Comparison of ENCODE assay signal across 8 cellular contexts in genomic region chr14:50230601-50231474, GRCh38. TPM values are rescaled to one million over a fixed set of nuclear protein-coding genes. Genes with fewer than 3 reads are reported as not detected.
DNase-seq lines count a peak whose midpoint lies in the region; ATAC-seq, FAIRE-seq and TF ChIP-seq lines count a peak whose summit lies in the region.

No MANE protein-coding gene starts in this region.

- TF ChIP-seq CTCF in HepG2 (CRISPR knock-in tag; IDR thresholded peaks at IDR 0.05), result no peak

- H3K4me1 Mint-ChIP-seq in dendritic cell treated with granulocyte-macrophage colony-stimulating factor and Interleukin-4, amounts not matched to agents 40 ng/mL and 50 ng/mL, for 4 days (ENCODE audit: low read depth), result peaks cover 33% of the 10 kb centered on the region

- H2AFZ ChIP-seq in HepG2 (ENCODE audit: low read length), result no peak overlapping the region

- POLR2A ChIA-PET in HepG2 (lab: Yijun Ruan, JAX), result interaction anchor here (1.2 to 1.5 kb wide), 2 partner anchors 16 to 82 kb away, joined by 4 to 5 read pairs; no protein-coding TSS in a partner anchor

- no peak for FAIRE-seq in HepG2 (lab: Jason Lieb, UNC)

- peaks cover 46% of the 10 kb centered on the region for H3K4me1 ChIP-seq in HepG2 (ENCODE audit: insufficient read depth, low read length)

- BruUV-seq in HepG2 (replicated peaks; lab: Mats Ljungman, UMichigan), result no TSS peak

- CTCF ChIA-PET in HepG2 (lab: Yijun Ruan, JAX; ENCODE audit: low intra/inter-chr PET ratio, low total read pairs), result no interaction called here

- H4K20me1 ChIP-seq in HepG2 (ENCODE audit: insufficient read depth, low read length), result no peaks in the 10 kb centered on the region

- no peaks in the 10 kb centered on the region for H3K27me3 Mint-ChIP-seq in dendritic cell treated with granulocyte-macrophage colony-stimulating factor and Interleukin-4, amounts not matched to agents 40 ng/mL and 50 ng/mL, for 4 days

- H3K36me3 ChIP-seq in HepG2 (replicated peaks in 1 of 2; ENCODE audit: control insufficient read depth in 1 of 2, insufficient read depth in 2 of 2, low read length in 2 of 2), result no peaks in the 10 kb centered on the region

- H3K4me2 ChIP-seq in HepG2 (ENCODE audit: low read depth, low read length), result peak overlapping the region; percentile 85

- H3K9ac ChIP-seq in HepG2 (ENCODE audit: insufficient read depth, low read depth, low read length), result peak overlapping the region; percentile 81

- no peaks in the 10 kb centered on the region for H3K27me3 ChIP-seq in HepG2 (ENCODE audit: control insufficient read depth in 1 of 2, insufficient read depth in 2 of 2, low read length in 2 of 2)

- no peaks in the 10 kb centered on the region for H3K9me3 Mint-ChIP-seq in dendritic cell treated with granulocyte-macrophage colony-stimulating factor and Interleukin-4, amounts not matched to agents 40 ng/mL and 50 ng/mL, for 4 days

- H3K4me3 ChIP-seq in HepG2 (replicated peaks in 1 of 3; ENCODE audit: insufficient read depth in 1 of 3, low read depth in 2 of 3, low read length in 3 of 3), result peak overlapping the region; percentile 77 to 90 (median 87)

- in situ Hi-C loops in HepG2 (cut with HindIII; ENCODE audit: extremely low pct_ligation_motif_present, low pct_unique_long_range_greater_than_20kb), result loop anchor here (25.0 kb wide), 1 partner anchor 369 kb away; the partner anchor contains the start of gene NEMF

- DNase-seq in NCI-H345 (lab: John Stamatoyannopoulos, UW), result peak; percentile 40
- DNase-seq in NCI-H345 treated with DMSO at 0.1 percent for 48 hours (lab: John Stamatoyannopoulos, UW; ENCODE audit: unreplicated experiment), result no peak
- DNase-seq in NCI-H1092 treated with DMSO at 0.1 percent for 48 hours (lab: John Stamatoyannopoulos, UW), result peak; percentile 42
- DNase-seq in activated CD4-positive, alpha-beta T cell treated with anti-CD3 and anti-CD28 coated beads for 48 hours, result peak; percentile 50
- DNase-seq in HepG2 (ENCODE audit: low spot score), result peak; percentile 29
- peak; percentile 12 for DNase-seq in stimulated activated CD4-positive, alpha-beta T cell treated with anti-CD3 and anti-CD28 coated beads, Interleukin-4, amount 100 ng/mL, for 1 hour

- TF ChIP-seq RAD21 in HepG2 (CRISPR knock-in tag; IDR thresholded peaks at IDR 0.05), result no peak

- no peaks in the 10 kb centered on the region; the same call in 1 of the 2 replicates for H3K9me3 ChIP-seq in HepG2 (ENCODE audit: low read length)

- peak overlapping the region; percentile 91 for H3K27ac Mint-ChIP-seq in dendritic cell treated with granulocyte-macrophage colony-stimulating factor and Interleukin-4, amounts not matched to agents 40 ng/mL and 50 ng/mL, for 4 days

- ATAC-seq in HG02759 (IDR thresholded peaks at IDR 0.05; ENCODE audit: unreplicated experiment) (peak; percentile 38), HepG2 (peak; percentile 16)

- TF ChIP-seq EP300 in HepG2 (IDR thresholded peaks at IDR 0.05; ENCODE audit: low read depth in 2 of 2, low read length in 2 of 2) (no peak), HepG2 (CRISPR knock-in tag; IDR thresholded peaks at IDR 0.05; ENCODE audit: borderline replicate concordance) (no peak)

- peak in 1 of 2 experiments; percentile 39; a peak in 1 of 4 replicates for TF ChIP-seq POLR2A in HepG2 (IDR thresholded peaks at IDR 0.05; ENCODE audit: insufficient read depth in 1 of 2, low read depth in 2 of 2, low read length in 2 of 2)

- peak overlapping the region; percentile 86 for H3K4me3 Mint-ChIP-seq in dendritic cell treated with granulocyte-macrophage colony-stimulating factor and Interleukin-4, amounts not matched to agents 40 ng/mL and 50 ng/mL, for 4 days

- intact Hi-C loops in dendritic cell treated with granulocyte-macrophage colony-stimulating factor and Interleukin-4, amounts not matched to agents 40 ng/mL and 50 ng/mL, for 4 days (cut with micrococcal nuclease), result loop anchor here (1.0 to 10.0 kb wide), 3 partner anchors 81 to 601 kb away; partner anchors contain the start of genes DMAC2L, DNAAF2, L2HGDH and NIN
- intact Hi-C loops in HepG2 (cut with micrococcal nuclease; ENCODE audit: unreplicated experiment), result loop anchor here (5.0 kb wide), 1 partner anchor 301 kb away; the partner anchor contains the start of gene MAP4K5

- 0% methylated on average over 11 of the region's 66 CpGs for WGBS in HepG2 (ENCODE audit: low lambda C conversion rate)

- H3K27ac ChIP-seq in HepG2 (ENCODE audit: extremely low read length, insufficient read depth, low read length), result peak overlapping the region; percentile 97

- peaks cover 6% of the 10 kb centered on the region for H3K36me3 Mint-ChIP-seq in dendritic cell treated with granulocyte-macrophage colony-stimulating factor and Interleukin-4, amounts not matched to agents 40 ng/mL and 50 ng/mL, for 4 days (ENCODE audit: low read depth)

- H3K79me2 ChIP-seq in HepG2 (ENCODE audit: insufficient read depth, low read length), result peaks cover 41% of the 10 kb centered on the region

TF ChIP-seq in HepG2, 621 proteins besides CTCF, POLR2A, EP300 and RAD21 (continues in another document):
- TF ChIP-seq CC2D1A (CRISPR knock-in tag; IDR thresholded peaks at IDR 0.05) (no peak), NFE2L1 (CRISPR knock-in tag; IDR thresholded peaks at IDR 0.05; ENCODE audit: borderline replicate concordance) (no peak), IKZF4 (CRISPR knock-in tag; IDR thresholded peaks at IDR 0.05; ENCODE audit: borderline replicate concordance, low read depth, not compliant biosample characterization) (no peak), THYN1 (CRISPR knock-in tag; IDR thresholded peaks at IDR 0.05; ENCODE audit: borderline replicate concordance, low read depth) (no peak), AHR (CRISPR knock-in tag; IDR thresholded peaks at IDR 0.05) (no peak), NR1H2 (CRISPR knock-in tag; IDR thresholded peaks at IDR 0.05; ENCODE audit: borderline replicate concordance, low read depth) (no peak), KLF6 (CRISPR knock-in tag; IDR thresholded peaks at IDR 0.05) (0 out of 2 replicates have a peak, but pooled peaks have one; percentile 3), ZNF354B (CRISPR knock-in tag; IDR thresholded peaks at IDR 0.05) (no peak), ZNF775 (CRISPR knock-in tag; IDR thresholded peaks at IDR 0.05; ENCODE audit: borderline replicate concordance) (no peak), ZNF672 (CRISPR knock-in tag; IDR thresholded peaks at IDR 0.05) (no peak)
- TF ChIP-seq, protein P1, sequence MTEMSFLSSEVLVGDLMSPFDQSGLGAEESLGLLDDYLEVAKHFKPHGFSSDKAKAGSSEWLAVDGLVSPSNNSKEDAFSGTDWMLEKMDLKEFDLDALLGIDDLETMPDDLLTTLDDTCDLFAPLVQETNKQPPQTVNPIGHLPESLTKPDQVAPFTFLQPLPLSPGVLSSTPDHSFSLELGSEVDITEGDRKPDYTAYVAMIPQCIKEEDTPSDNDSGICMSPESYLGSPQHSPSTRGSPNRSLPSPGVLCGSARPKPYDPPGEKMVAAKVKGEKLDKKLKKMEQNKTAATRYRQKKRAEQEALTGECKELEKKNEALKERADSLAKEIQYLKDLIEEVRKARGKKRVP (CRISPR knock-in tag; IDR thresholded peaks at IDR 0.05), result peak in 1 of 2 experiments; percentile 51; a peak in 1 of 4 replicates

RNA-seq across cellular contexts. Expression of gene SOS2, which starts 0.5 kb away (rescaled TPM):
- 12.1 and 14.9 TPM in 2 replicates for total RNA-seq in HepG2 (2016; rRNA removed; fragmentation: Illumina TruSeq; extraction: Trizol)
- 5.2 and 6.4 TPM in 2 replicates for total RNA-seq in HepG2 (2016; cell fraction: cytosol; rRNA removed; fragmentation: Illumina TruSeq; extraction: Trizol; ENCODE audit: low read depth)
- 11.5 and 13.8 TPM in 2 replicates for total RNA-seq in HepG2 (2016; cell fraction: insoluble cytoplasmic fraction; rRNA removed; fragmentation: Illumina TruSeq; extraction: Trizol)
- 7.3 and 7.9 TPM in 2 replicates for total RNA-seq in HepG2 (2016; cell fraction: membrane; rRNA removed; fragmentation: Illumina TruSeq; extraction: Trizol)
- 14.5 and 15.8 TPM in 2 replicates for total RNA-seq in HepG2 (2016; cell fraction: nucleus; rRNA removed; fragmentation: Illumina TruSeq; extraction: Trizol)
- polyA plus RNA-seq in HepG2 (2011; rRNA removed), result 8.8 and 9.3 TPM in 2 replicates
- 3.6 and 6.0 TPM in 2 replicates for polyA plus RNA-seq in HepG2 (2011; cell fraction: cytosol; rRNA removed)
- 4.3 and 5.0 TPM in 2 replicates for polyA plus RNA-seq in HepG2 (2011; cell fraction: nucleus; rRNA removed)
- 8.1 and 8.2 TPM in 2 replicates for polyA plus RNA-seq in HepG2 (2012)
- polyA plus RNA-seq in HepG2 (2016; cell fraction: cytosol; fragmentation: Illumina TruSeq; extraction: Trizol; ENCODE audit: low read depth), result 0.43 and 0.45 TPM in 2 replicates
- polyA plus RNA-seq in HepG2 (2016; cell fraction: insoluble cytoplasmic fraction; fragmentation: Illumina TruSeq; extraction: Trizol; ENCODE audit: low read depth), result 11.6 and 11.8 TPM in 2 replicates
- polyA plus RNA-seq in HepG2 (2016; cell fraction: membrane; fragmentation: Illumina TruSeq; extraction: Trizol; ENCODE audit: low read depth), result 2.4 and 3.1 TPM in 2 replicates
- 11.0 and 11.2 TPM in 2 replicates for polyA plus RNA-seq in HepG2 (2016; cell fraction: nucleus; fragmentation: Illumina TruSeq; extraction: Trizol; ENCODE audit: insufficient read depth, low read depth)
- 7.3 and 7.9 TPM in 2 replicates for polyA minus RNA-seq in HepG2 (2011; rRNA and poly(A)+ RNA removed; ENCODE audit: low replicate concordance)
- 10.0 and 11.1 TPM in 2 replicates for polyA minus RNA-seq in HepG2 (2011; cell fraction: cytosol; rRNA and poly(A)+ RNA removed)
- 39.7 and 43.0 TPM in 2 replicates for polyA minus RNA-seq in HepG2 (2011; cell fraction: nucleus; rRNA and poly(A)+ RNA removed)
